1 cellular context compared by ENCODE assay signal in the genomic region with DNA sequence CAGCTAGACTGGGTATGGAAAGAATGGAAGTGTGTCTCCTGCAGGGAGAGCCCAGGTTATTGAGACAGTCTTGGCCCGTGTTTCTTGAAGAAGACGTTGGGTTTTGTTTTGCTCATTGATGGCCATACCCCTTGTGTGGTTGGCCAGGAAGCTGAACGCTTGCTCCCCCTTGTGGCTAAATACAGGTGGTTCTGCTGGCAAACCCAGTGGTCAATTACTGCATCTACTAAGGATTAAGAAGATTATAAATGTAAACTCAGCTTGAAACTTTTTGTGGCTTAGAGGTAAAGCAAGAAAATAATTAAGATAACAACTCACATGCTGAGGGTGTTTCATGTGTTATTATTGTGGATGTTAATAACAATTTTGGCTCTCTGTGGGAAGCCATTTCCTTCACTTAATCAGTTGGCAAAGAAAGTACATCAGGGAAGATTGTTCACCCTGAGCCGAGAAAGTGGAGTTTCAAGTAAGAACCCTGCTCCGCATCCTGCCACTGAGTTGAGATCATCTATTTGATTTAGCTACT.
TF ChIP-seq lines count a peak whose summit lies in the region.

No MANE protein-coding gene starts in this region.

TF ChIP-seq in HEK293, 187 proteins besides CTCF, POLR2A, EP300 and RAD21 (continued from another document and continues in another):
- TF ChIP-seq ZNF776 (tag by site-specific recombination; IDR thresholded peaks at IDR 0.05; ENCODE audit: borderline replicate concordance) (no peak), ZNF792 (tag by site-specific recombination; IDR thresholded peaks at IDR 0.05) (no peak), ZNF335 (tag by site-specific recombination; conservative IDR thresholded peaks at IDR 0.05) (no peak), ZNF354C (tag by site-specific recombination; IDR thresholded peaks at IDR 0.05; ENCODE audit: borderline replicate concordance, low read depth) (no peak), ZNF114 (tag by site-specific recombination; IDR thresholded peaks at IDR 0.05) (no peak), ZNF560 (tag by site-specific recombination; IDR thresholded peaks at IDR 0.05; ENCODE audit: borderline replicate concordance) (no peak), ZNF571 (tag by site-specific recombination; IDR thresholded peaks at IDR 0.05) (no peak), TCF7L2 (IDR thresholded peaks at IDR 0.05; ENCODE audit: borderline replicate concordance, low read depth, low read length) (no peak), ZNF707 (tag by site-specific recombination; IDR thresholded peaks at IDR 0.05) (no peak), ZNF548 (tag by site-specific recombination; IDR thresholded peaks at IDR 0.05) (no peak), ZNF791 (tag by site-specific recombination; IDR thresholded peaks at IDR 0.05) (no peak), ZNF311 (tag by site-specific recombination; IDR thresholded peaks at IDR 0.05; ENCODE audit: borderline replicate concordance) (no peak), ZBTB8A (tag by site-specific recombination; IDR thresholded peaks at IDR 0.05) (no peak), ZNF416 (tag by site-specific recombination; IDR thresholded peaks at IDR 0.05) (no peak), ZBTB1 (tag by site-specific recombination; IDR thresholded peaks at IDR 0.05) (no peak), MYNN (tag by site-specific recombination; IDR thresholded peaks at IDR 0.05; ENCODE audit: borderline replicate concordance) (no peak), SALL2 (tag by site-specific recombination; IDR thresholded peaks at IDR 0.05; ENCODE audit: borderline replicate concordance) (no peak), ZNF514 (tag by site-specific recombination; IDR thresholded peaks at IDR 0.05) (no peak), ZNF239 (tag by site-specific recombination; IDR thresholded peaks at IDR 0.05) (no peak), ZNF624 (tag by site-specific recombination; IDR thresholded peaks at IDR 0.05) (no peak)
- TF ChIP-seq, protein P1, sequence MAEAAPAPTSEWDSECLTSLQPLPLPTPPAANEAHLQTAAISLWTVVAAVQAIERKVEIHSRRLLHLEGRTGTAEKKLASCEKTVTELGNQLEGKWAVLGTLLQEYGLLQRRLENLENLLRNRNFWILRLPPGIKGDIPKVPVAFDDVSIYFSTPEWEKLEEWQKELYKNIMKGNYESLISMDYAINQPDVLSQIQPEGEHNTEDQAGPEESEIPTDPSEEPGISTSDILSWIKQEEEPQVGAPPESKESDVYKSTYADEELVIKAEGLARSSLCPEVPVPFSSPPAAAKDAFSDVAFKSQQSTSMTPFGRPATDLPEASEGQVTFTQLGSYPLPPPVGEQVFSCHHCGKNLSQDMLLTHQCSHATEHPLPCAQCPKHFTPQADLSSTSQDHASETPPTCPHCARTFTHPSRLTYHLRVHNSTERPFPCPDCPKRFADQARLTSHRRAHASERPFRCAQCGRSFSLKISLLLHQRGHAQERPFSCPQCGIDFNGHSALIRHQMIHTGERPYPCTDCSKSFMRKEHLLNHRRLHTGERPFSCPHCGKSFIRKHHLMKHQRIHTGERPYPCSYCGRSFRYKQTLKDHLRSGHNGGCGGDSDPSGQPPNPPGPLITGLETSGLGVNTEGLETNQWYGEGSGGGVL (tag by site-specific recombination; IDR thresholded peaks at IDR 0.05), result peak; percentile 24; the same call in 1 of the 2 replicates
- TF ChIP-seq, protein P2, sequence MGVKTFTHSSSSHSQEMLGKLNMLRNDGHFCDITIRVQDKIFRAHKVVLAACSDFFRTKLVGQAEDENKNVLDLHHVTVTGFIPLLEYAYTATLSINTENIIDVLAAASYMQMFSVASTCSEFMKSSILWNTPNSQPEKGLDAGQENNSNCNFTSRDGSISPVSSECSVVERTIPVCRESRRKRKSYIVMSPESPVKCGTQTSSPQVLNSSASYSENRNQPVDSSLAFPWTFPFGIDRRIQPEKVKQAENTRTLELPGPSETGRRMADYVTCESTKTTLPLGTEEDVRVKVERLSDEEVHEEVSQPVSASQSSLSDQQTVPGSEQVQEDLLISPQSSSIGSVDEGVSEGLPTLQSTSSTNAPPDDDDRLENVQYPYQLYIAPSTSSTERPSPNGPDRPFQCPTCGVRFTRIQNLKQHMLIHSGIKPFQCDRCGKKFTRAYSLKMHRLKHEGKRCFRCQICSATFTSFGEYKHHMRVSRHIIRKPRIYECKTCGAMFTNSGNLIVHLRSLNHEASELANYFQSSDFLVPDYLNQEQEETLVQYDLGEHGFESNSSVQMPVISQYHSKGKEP (tag by site-specific recombination; IDR thresholded peaks at IDR 0.05), result no peak
- TF ChIP-seq, protein P3, sequence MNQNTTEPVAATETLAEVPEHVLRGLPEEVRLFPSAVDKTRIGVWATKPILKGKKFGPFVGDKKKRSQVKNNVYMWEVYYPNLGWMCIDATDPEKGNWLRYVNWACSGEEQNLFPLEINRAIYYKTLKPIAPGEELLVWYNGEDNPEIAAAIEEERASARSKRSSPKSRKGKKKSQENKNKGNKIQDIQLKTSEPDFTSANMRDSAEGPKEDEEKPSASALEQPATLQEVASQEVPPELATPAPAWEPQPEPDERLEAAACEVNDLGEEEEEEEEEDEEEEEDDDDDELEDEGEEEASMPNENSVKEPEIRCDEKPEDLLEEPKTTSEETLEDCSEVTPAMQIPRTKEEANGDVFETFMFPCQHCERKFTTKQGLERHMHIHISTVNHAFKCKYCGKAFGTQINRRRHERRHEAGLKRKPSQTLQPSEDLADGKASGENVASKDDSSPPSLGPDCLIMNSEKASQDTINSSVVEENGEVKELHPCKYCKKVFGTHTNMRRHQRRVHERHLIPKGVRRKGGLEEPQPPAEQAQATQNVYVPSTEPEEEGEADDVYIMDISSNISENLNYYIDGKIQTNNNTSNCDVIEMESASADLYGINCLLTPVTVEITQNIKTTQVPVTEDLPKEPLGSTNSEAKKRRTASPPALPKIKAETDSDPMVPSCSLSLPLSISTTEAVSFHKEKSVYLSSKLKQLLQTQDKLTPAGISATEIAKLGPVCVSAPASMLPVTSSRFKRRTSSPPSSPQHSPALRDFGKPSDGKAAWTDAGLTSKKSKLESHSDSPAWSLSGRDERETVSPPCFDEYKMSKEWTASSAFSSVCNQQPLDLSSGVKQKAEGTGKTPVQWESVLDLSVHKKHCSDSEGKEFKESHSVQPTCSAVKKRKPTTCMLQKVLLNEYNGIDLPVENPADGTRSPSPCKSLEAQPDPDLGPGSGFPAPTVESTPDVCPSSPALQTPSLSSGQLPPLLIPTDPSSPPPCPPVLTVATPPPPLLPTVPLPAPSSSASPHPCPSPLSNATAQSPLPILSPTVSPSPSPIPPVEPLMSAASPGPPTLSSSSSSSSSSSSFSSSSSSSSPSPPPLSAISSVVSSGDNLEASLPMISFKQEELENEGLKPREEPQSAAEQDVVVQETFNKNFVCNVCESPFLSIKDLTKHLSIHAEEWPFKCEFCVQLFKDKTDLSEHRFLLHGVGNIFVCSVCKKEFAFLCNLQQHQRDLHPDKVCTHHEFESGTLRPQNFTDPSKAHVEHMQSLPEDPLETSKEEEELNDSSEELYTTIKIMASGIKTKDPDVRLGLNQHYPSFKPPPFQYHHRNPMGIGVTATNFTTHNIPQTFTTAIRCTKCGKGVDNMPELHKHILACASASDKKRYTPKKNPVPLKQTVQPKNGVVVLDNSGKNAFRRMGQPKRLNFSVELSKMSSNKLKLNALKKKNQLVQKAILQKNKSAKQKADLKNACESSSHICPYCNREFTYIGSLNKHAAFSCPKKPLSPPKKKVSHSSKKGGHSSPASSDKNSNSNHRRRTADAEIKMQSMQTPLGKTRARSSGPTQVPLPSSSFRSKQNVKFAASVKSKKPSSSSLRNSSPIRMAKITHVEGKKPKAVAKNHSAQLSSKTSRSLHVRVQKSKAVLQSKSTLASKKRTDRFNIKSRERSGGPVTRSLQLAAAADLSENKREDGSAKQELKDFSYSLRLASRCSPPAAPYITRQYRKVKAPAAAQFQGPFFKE (tag by site-specific recombination; IDR thresholded peaks at IDR 0.05; ENCODE audit: borderline replicate concordance), result no peak
- TF ChIP-seq, protein P4, sequence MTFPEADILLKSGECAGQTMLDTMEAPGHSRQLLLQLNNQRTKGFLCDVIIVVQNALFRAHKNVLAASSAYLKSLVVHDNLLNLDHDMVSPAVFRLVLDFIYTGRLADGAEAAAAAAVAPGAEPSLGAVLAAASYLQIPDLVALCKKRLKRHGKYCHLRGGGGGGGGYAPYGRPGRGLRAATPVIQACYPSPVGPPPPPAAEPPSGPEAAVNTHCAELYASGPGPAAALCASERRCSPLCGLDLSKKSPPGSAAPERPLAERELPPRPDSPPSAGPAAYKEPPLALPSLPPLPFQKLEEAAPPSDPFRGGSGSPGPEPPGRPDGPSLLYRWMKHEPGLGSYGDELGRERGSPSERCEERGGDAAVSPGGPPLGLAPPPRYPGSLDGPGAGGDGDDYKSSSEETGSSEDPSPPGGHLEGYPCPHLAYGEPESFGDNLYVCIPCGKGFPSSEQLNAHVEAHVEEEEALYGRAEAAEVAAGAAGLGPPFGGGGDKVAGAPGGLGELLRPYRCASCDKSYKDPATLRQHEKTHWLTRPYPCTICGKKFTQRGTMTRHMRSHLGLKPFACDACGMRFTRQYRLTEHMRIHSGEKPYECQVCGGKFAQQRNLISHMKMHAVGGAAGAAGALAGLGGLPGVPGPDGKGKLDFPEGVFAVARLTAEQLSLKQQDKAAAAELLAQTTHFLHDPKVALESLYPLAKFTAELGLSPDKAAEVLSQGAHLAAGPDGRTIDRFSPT (tag by site-specific recombination; IDR thresholded peaks at IDR 0.05), result no peak
- TF ChIP-seq, protein P5, sequence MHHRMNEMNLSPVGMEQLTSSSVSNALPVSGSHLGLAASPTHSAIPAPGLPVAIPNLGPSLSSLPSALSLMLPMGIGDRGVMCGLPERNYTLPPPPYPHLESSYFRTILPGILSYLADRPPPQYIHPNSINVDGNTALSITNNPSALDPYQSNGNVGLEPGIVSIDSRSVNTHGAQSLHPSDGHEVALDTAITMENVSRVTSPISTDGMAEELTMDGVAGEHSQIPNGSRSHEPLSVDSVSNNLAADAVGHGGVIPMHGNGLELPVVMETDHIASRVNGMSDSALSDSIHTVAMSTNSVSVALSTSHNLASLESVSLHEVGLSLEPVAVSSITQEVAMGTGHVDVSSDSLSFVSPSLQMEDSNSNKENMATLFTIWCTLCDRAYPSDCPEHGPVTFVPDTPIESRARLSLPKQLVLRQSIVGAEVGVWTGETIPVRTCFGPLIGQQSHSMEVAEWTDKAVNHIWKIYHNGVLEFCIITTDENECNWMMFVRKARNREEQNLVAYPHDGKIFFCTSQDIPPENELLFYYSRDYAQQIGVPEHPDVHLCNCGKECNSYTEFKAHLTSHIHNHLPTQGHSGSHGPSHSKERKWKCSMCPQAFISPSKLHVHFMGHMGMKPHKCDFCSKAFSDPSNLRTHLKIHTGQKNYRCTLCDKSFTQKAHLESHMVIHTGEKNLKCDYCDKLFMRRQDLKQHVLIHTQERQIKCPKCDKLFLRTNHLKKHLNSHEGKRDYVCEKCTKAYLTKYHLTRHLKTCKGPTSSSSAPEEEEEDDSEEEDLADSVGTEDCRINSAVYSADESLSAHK (tag by site-specific recombination; IDR thresholded peaks at IDR 0.05), result peak; percentile 93
- TF ChIP-seq, protein P6, sequence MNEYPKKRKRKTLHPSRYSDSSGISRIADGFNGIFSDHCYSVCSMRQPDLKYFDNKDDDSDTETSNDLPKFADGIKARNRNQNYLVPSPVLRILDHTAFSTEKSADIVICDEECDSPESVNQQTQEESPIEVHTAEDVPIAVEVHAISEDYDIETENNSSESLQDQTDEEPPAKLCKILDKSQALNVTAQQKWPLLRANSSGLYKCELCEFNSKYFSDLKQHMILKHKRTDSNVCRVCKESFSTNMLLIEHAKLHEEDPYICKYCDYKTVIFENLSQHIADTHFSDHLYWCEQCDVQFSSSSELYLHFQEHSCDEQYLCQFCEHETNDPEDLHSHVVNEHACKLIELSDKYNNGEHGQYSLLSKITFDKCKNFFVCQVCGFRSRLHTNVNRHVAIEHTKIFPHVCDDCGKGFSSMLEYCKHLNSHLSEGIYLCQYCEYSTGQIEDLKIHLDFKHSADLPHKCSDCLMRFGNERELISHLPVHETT (tag by site-specific recombination; IDR thresholded peaks at IDR 0.05), result no peak
- TF ChIP-seq, protein P7, sequence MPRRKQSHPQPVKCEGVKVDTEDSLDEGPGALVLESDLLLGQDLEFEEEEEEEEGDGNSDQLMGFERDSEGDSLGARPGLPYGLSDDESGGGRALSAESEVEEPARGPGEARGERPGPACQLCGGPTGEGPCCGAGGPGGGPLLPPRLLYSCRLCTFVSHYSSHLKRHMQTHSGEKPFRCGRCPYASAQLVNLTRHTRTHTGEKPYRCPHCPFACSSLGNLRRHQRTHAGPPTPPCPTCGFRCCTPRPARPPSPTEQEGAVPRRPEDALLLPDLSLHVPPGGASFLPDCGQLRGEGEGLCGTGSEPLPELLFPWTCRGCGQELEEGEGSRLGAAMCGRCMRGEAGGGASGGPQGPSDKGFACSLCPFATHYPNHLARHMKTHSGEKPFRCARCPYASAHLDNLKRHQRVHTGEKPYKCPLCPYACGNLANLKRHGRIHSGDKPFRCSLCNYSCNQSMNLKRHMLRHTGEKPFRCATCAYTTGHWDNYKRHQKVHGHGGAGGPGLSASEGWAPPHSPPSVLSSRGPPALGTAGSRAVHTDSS (tag by site-specific recombination; IDR thresholded peaks at IDR 0.05), result 0 out of 2 replicates have a peak, but pooled peaks have one; percentile 32
- TF ChIP-seq, protein P8, sequence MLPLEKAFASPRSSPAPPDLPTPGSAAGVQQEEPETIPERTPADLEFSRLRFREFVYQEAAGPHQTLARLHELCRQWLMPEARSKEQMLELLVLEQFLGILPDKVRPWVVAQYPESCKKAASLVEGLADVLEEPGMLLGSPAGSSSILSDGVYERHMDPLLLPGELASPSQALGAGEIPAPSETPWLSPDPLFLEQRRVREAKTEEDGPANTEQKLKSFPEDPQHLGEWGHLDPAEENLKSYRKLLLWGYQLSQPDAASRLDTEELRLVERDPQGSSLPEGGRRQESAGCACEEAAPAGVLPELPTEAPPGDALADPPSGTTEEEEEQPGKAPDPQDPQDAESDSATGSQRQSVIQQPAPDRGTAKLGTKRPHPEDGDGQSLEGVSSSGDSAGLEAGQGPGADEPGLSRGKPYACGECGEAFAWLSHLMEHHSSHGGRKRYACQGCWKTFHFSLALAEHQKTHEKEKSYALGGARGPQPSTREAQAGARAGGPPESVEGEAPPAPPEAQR (tag by site-specific recombination; IDR thresholded peaks at IDR 0.05), result no peak
- TF ChIP-seq, protein P9, sequence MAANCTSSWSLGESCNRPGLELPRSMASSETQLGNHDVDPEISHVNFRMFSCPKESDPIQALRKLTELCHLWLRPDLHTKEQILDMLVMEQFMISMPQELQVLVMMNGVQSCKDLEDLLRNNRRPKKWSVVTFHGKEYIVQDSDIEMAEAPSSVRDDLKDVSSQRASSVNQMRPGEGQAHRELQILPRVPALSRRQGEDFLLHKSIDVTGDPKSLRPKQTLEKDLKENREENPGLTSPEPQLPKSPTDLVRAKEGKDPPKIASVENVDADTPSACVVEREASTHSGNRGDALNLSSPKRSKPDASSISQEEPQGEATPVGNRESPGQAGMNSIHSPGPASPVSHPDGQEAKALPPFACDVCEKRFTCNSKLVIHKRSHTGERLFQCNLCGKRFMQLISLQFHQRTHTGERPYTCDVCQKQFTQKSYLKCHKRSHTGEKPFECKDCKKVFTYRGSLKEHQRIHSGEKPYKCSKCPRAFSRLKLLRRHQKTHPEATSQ (tag by site-specific recombination; IDR thresholded peaks at IDR 0.05), result no peak
- TF ChIP-seq, protein P10, sequence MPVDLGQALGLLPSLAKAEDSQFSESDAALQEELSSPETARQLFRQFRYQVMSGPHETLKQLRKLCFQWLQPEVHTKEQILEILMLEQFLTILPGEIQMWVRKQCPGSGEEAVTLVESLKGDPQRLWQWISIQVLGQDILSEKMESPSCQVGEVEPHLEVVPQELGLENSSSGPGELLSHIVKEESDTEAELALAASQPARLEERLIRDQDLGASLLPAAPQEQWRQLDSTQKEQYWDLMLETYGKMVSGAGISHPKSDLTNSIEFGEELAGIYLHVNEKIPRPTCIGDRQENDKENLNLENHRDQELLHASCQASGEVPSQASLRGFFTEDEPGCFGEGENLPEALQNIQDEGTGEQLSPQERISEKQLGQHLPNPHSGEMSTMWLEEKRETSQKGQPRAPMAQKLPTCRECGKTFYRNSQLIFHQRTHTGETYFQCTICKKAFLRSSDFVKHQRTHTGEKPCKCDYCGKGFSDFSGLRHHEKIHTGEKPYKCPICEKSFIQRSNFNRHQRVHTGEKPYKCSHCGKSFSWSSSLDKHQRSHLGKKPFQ (tag by site-specific recombination; IDR thresholded peaks at IDR 0.05), result no peak
